Comparison of ENCODE assay signal across 6 cellular contexts in genomic region chr6:32641785-32642365, GRCh38. TPM values are rescaled to one million over a fixed set of nuclear protein-coding genes. Genes with fewer than 3 reads are reported as not detected.
"Had no signal": no experiment of that assay in that cellular context is flagged by ENCODE, and none has a peak within 500 bp of the region (broad histone marks: within the 10 kb centered on the region; RNA-seq: fewer than 3 reads in every experiment).

No MANE protein-coding gene starts in this region.

RNA-seq across cellular contexts. Expression of gene HLA-DQA1, which starts 4.7 kb away (rescaled TPM):
- total RNA-seq: dermis blood vessel endothelial cell, glomerular endothelial cell, myocyte, progenitor cell of endocrine pancreas, renal cortical epithelial cell had no signal
- polyA plus RNA-seq: neural cell had no signal

RNA-seq across cellular contexts. Expression of gene HLA-DQB1, which starts 24.6 kb away (rescaled TPM):
- total RNA-seq: dermis blood vessel endothelial cell, myocyte had no signal
- polyA plus RNA-seq: neural cell had no signal

RNA-seq across cellular contexts. Expression of gene HLA-DRB1, which starts 52.2 kb away (rescaled TPM):
- total RNA-seq: myocyte had no signal
- polyA plus RNA-seq: neural cell had no signal
